13 cellular contexts compared by ENCODE assay signal in the genomic region with DNA sequence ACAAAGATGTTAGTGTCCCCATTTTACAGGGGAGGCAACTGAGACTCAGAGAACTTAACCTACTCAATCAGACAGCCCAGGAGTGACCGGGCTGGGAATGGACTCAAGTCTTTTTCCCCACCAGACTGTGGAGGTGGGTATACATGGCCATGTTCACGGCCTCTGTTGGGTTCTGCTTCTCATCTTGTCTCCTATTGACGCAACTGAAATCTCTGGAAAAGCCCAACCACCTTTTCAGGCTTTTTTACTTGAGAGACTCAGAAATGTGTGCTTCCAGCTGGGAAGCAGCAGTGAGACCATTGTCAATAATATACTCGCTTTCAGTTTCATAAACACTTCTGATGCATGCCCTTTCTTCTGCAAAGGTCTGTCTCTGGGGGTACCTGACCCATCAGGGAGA.
A peak's percentile ranks its signal among the peaks of the same experiment; 100 is the strongest.
DNase-seq lines count a peak whose midpoint lies in the region; ATAC-seq and TF ChIP-seq lines count a peak whose summit lies in the region.
"Had no signal": no experiment of that assay in that cellular context is flagged by ENCODE, and none has a peak within 500 bp of the region (broad histone marks: within the 10 kb centered on the region; RNA-seq: fewer than 3 reads in every experiment).

No MANE protein-coding gene starts in this region.

- DNase-seq in DMS53 (lab: John Stamatoyannopoulos, UW) (peak; percentile 10), DMS53 treated with DMSO at 0.1 percent for 48 hours (lab: John Stamatoyannopoulos, UW; ENCODE audit: unreplicated experiment) (no peak), choroid plexus epithelial cell (ENCODE audit: low read depth) (peak; percentile 40), iris pigment epithelial cell (ENCODE audit: low read depth) (peak; percentile 4), tibial artery (no peak), activated T-cell treated with anti-CD3 and anti-CD28 coated beads for 4 hours (no peak), NCI-H2081 treated with DMSO at 0.1 percent for 48 hours (lab: John Stamatoyannopoulos, UW) (no peak)
- DNase-seq: 8988T; activated CD4-positive, alpha-beta memory T cell treated with anti-CD3 and anti-CD28 coated beads for 36 hours; DMS79; NCI-H1105 treated with DMSO at 0.1 percent for 48 hours had no signal

- H3K27me3 ChIP-seq in tibial artery: no peaks in the 10 kb centered on the region

- no peak for ATAC-seq in HG02571 (IDR thresholded peaks at IDR 0.05; ENCODE audit: unreplicated experiment)
- ATAC-seq: activated naive CD4-positive, alpha-beta T cell treated with anti-CD3 and anti-CD28 coated beads, Interleukin-2, amount 50 U/mL, for 72 hours had no signal

- H3K27ac ChIP-seq in tibial artery: peak overlapping the region; percentile 77 to 79

- no peak for TF ChIP-seq CTCF in choroid plexus epithelial cell (conservative IDR thresholded peaks at IDR 0.05; ENCODE audit: low read depth, low read length)
- TF ChIP-seq CTCF in tibial artery (IDR thresholded peaks at IDR 0.05): no peak

- intact Hi-C loops in tibial artery (cut with DNase I; ENCODE audit: low total_unique reads): loop anchor here (5.0 kb wide), 1 partner anchor 68 kb away; a partner anchor contains a TSS

- peaks cover 0 to 3% (median 0%) of the 10 kb centered on the region in 3 donors for H3K36me3 ChIP-seq in tibial artery

- peaks cover 0 to 40% (median 17%) of the 10 kb centered on the region in 4 donors for H3K4me1 ChIP-seq in tibial artery

- H3K9me3 ChIP-seq in tibial artery: no peaks in the 10 kb centered on the region

- H3K4me3 ChIP-seq in choroid plexus epithelial cell (ENCODE audit: low read depth, low read length): no peak overlapping the region
- H3K4me3 ChIP-seq in tibial artery: peak overlapping the region in 1 of 2 donors; percentile 2

Comparison
In these comparisons a context has a peak if more than half of its experiments do, and no peak if none do; other contexts are left out.
1. DNase-seq: peak in DMS53 (single experiment), choroid plexus epithelial cell (single experiment) and iris pigment epithelial cell (single experiment); none in DMS53 treated with DMSO at 0.1 percent for 48 hours (single experiment), tibial artery (0 of 2), activated T-cell treated with anti-CD3 and anti-CD28 coated beads for 4 hours (single experiment) and NCI-H2081 treated with DMSO at 0.1 percent for 48 hours (single experiment).